16 cellular contexts compared by ENCODE assay signal in genomic region chrX:39582091-39582490, GRCh38.
DNase-seq lines count a peak whose midpoint lies in the region; ATAC-seq and TF ChIP-seq lines count a peak whose summit lies in the region.
"Had no signal": no experiment of that assay in that cellular context is flagged by ENCODE, and none has a peak within 500 bp of the region (broad histone marks: within the 10 kb centered on the region; RNA-seq: fewer than 3 reads in every experiment).

No MANE protein-coding gene starts in this region.

- CTCF ChIA-PET in RWPE1 (lab: Yijun Ruan, JAX): interaction anchor here (0.6 kb wide), 1 partner anchor 10 kb away, joined by 3 read pairs; no protein-coding TSS in a partner anchor
- CTCF ChIA-PET in CD8-positive, alpha-beta T cell (lab: Charles Lee): no interaction called here

- POLR2A ChIA-PET in RWPE1 (lab: Yijun Ruan, JAX; ENCODE audit: low non-redundant PET): no interaction called here
- POLR2A ChIA-PET in CD8-positive, alpha-beta T cell (lab: Charles Lee): no interaction called here

- H3K27me3 ChIP-seq in H9 (ENCODE audit: insufficient read depth, low read length): no peaks in the 10 kb centered on the region
- H3K27me3 ChIP-seq in CD8-positive, alpha-beta T cell (ENCODE audit: insufficient read depth, low read length): no peaks in the 10 kb centered on the region
- H3K27me3 ChIP-seq: gastroesophageal sphincter had no signal

- no peak overlapping the region for H4K91ac ChIP-seq in H9 (ENCODE audit: insufficient read length, low read depth, low read length)

- no peak for TF ChIP-seq CTCF in RWPE1 (conservative IDR thresholded peaks at IDR 0.05; ENCODE audit: low read depth)
- TF ChIP-seq CTCF in epithelial cell of proximal tubule (conservative IDR thresholded peaks at IDR 0.05; ENCODE audit: low read depth, low read length): no peak
- no peak for TF ChIP-seq CTCF in H9 (conservative IDR thresholded peaks at IDR 0.05)
- TF ChIP-seq CTCF in CD8-positive, alpha-beta T cell (IDR thresholded peaks at IDR 0.05): no peak

- no peak overlapping the region for H3K4ac ChIP-seq in H9 (ENCODE audit: low read depth, low read length)

- no peak overlapping the region for H2BK120ac ChIP-seq in H9 (ENCODE audit: low read depth, low read length, poor library complexity, severe bottlenecking)

- H2BK15ac ChIP-seq in H9 (ENCODE audit: low read depth, low read length): no peak overlapping the region

- no peak overlapping the region for H3K27ac ChIP-seq in RWPE1
- H3K27ac ChIP-seq in H9 (ENCODE audit: insufficient read length, low read depth, low read length): no peak overlapping the region
- H3K27ac ChIP-seq in CD8-positive, alpha-beta T cell (ENCODE audit: low read depth, low read length): no peak overlapping the region
- H3K27ac ChIP-seq: gastroesophageal sphincter, parathyroid adenoma, PC-9 had no signal

- H3K36me3 Mint-ChIP-seq in H9 (ENCODE audit: insufficient read depth in 1 of 3, low read depth in 3 of 3): peaks cover 0 to 5% (median 1%) of the 10 kb centered on the region in 3 experiments; a peak in 3 of 7 replicates
- H3K36me3 Mint-ChIP-seq in CD8-positive, alpha-beta T cell: no peaks in the 10 kb centered on the region
- H3K36me3 Mint-ChIP-seq: activated naive CD8-positive, alpha-beta T cell had no signal

- no peak overlapping the region for H3K9ac ChIP-seq in H9 (ENCODE audit: extremely low read depth, insufficient read length, low read length)
- H3K9ac ChIP-seq: parathyroid adenoma had no signal

- H4K20me1 ChIP-seq in H9 (ENCODE audit: control insufficient read depth, insufficient read depth, insufficient read length): no peaks in the 10 kb centered on the region

- no peak overlapping the region for H3K27ac Mint-ChIP-seq in H9
- no peak overlapping the region for H3K27ac Mint-ChIP-seq in CD8-positive, alpha-beta T cell
- H3K27ac Mint-ChIP-seq: activated naive CD8-positive, alpha-beta T cell; T-helper 1 cell treated with Interleukin-12 subunit alpha and Interleukin-12 subunit beta and Interleukin-4 antibody, amounts not matched to agents 30 μg/mL and 1 μg/mL, for 36 hours had no signal

- H3K27me3 Mint-ChIP-seq in H9 (ENCODE audit: low read depth): peaks cover 7% of the 10 kb centered on the region
- H3K27me3 Mint-ChIP-seq in CD8-positive, alpha-beta T cell (ENCODE audit: low read depth): no peaks in the 10 kb centered on the region
- H3K27me3 Mint-ChIP-seq: activated naive CD8-positive, alpha-beta T cell had no signal

- H3K4me2 ChIP-seq in H9 (ENCODE audit: insufficient read depth, insufficient read length, low read length): no peak overlapping the region
- H3K4me2 ChIP-seq: PC-9 had no signal

- H2BK12ac ChIP-seq in H9 (ENCODE audit: insufficient read length, low read depth, low read length): no peak overlapping the region

- peak; percentile 12 for DNase-seq in A172 (ENCODE audit: low spot score)
- DNase-seq in HK-2 (ENCODE audit: unreplicated experiment): peak; percentile 4
- peak; percentile 23 for DNase-seq in RWPE1 (ENCODE audit: low spot score)
- DNase-seq in epithelial cell of proximal tubule (ENCODE audit: low read depth): peak; percentile 37
- DNase-seq in H9: no peak
- no peak for DNase-seq in CD8-positive, alpha-beta T cell
- DNase-seq in NCI-H524 (lab: John Stamatoyannopoulos, UW): no peak
- no peak for DNase-seq in AML-193 (lab: John Stamatoyannopoulos, UW)
- DNase-seq: activated CD4-positive, alpha-beta T cell treated with anti-CD3 and anti-CD28 coated beads for 4 hours; DMS 273 treated with DMSO at 0.1 percent for 48 hours; NCI-H446; PC-9 had no signal

- H3K23me2 ChIP-seq in H9 (ENCODE audit: insufficient read length, low read depth, low read length, poor library complexity, severe bottlenecking): no peaks in the 10 kb centered on the region

- H3K79me1 ChIP-seq in H9 (ENCODE audit: insufficient read depth, low read depth, low read length, poor library complexity, severe bottlenecking): no peaks in the 10 kb centered on the region

- H3K18ac ChIP-seq in H9 (ENCODE audit: insufficient read length, low read depth, low read length): no peak overlapping the region

- no peaks in the 10 kb centered on the region for H3K4me1 ChIP-seq in H9 (ENCODE audit: insufficient read depth, low read length)
- H3K4me1 ChIP-seq in CD8-positive, alpha-beta T cell (ENCODE audit: insufficient read depth, low read length): peaks cover 9% of the 10 kb centered on the region
- H3K4me1 ChIP-seq: gastroesophageal sphincter, parathyroid adenoma had no signal

- H2BK5ac ChIP-seq in H9 (ENCODE audit: insufficient read length, low read length): no peak overlapping the region

- H4K8ac ChIP-seq in H9 (replicated peaks; ENCODE audit: insufficient read length, low read depth, low read length): no peak overlapping the region

- no peaks in the 10 kb centered on the region for H3K36me3 ChIP-seq in CD8-positive, alpha-beta T cell (ENCODE audit: insufficient read depth, low read length)
- H3K36me3 ChIP-seq: gastroesophageal sphincter had no signal

- intact Hi-C loops in CD8-positive, alpha-beta T cell (cut with DNase I, micrococcal nuclease): no loop called here

- no peak overlapping the region for H3K4me3 ChIP-seq in epithelial cell of proximal tubule (ENCODE audit: low read depth, low read length)
- no peak overlapping the region for H3K4me3 ChIP-seq in CD8-positive, alpha-beta T cell (ENCODE audit: low read depth, low read length)
- H3K4me3 ChIP-seq: gastroesophageal sphincter, PC-9 had no signal

- H2BK20ac ChIP-seq in H9 (ENCODE audit: low read depth, low read length, poor library complexity, severe bottlenecking): no peak overlapping the region

- no peak overlapping the region for H3T11ph ChIP-seq in H9 (ENCODE audit: low read length)

- H3K79me2 ChIP-seq in H9 (ENCODE audit: insufficient read depth, low read length): no peaks in the 10 kb centered on the region
- H3K79me2 ChIP-seq: parathyroid adenoma had no signal

- H3K4me3 Mint-ChIP-seq in H9: no peak overlapping the region
- H3K4me3 Mint-ChIP-seq in CD8-positive, alpha-beta T cell: no peak overlapping the region
- H3K4me3 Mint-ChIP-seq: activated naive CD8-positive, alpha-beta T cell; T-helper 1 cell treated with Interleukin-12 subunit alpha and Interleukin-12 subunit beta and Interleukin-4 antibody, amounts not matched to agents 30 μg/mL and 1 μg/mL, for 36 hours had no signal

- no peak overlapping the region for H3K14ac ChIP-seq in H9 (ENCODE audit: insufficient read depth, low read length)

- H3K9me3 Mint-ChIP-seq in H9: peaks cover 68 to 77% of the 10 kb centered on the region in 2 experiments
- no peaks in the 10 kb centered on the region for H3K9me3 Mint-ChIP-seq in CD8-positive, alpha-beta T cell
- H3K9me3 Mint-ChIP-seq: T-helper 1 cell treated with Interleukin-12 subunit alpha and Interleukin-12 subunit beta and Interleukin-4 antibody, amounts not matched to agents 30 μg/mL and 1 μg/mL, for 36 hours had no signal

- no CpG with 5 or more reads among the region's 3 CpGs for WGBS in H9 (ENCODE audit: extremely low coverage, insufficient read length, low lambda C conversion rate)

- no peaks in the 10 kb centered on the region for H3K9me3 ChIP-seq in H9 (ENCODE audit: control insufficient read depth, low read depth, low read length)
- H3K9me3 ChIP-seq in CD8-positive, alpha-beta T cell (ENCODE audit: low read length): no peaks in the 10 kb centered on the region
- H3K9me3 ChIP-seq: gastroesophageal sphincter had no signal

- peaks cover 9 to 10% of the 10 kb centered on the region in 2 experiments; a peak in 3 of 4 replicates for H3K4me1 Mint-ChIP-seq in H9
- peaks cover 4% of the 10 kb centered on the region for H3K4me1 Mint-ChIP-seq in CD8-positive, alpha-beta T cell (ENCODE audit: low read depth)

- no peak overlapping the region for H2AK5ac ChIP-seq in H9 (ENCODE audit: insufficient read length, low read length)

- H3K23ac ChIP-seq in H9 (ENCODE audit: insufficient read length, low read depth, low read length): no peak overlapping the region

- H4K5ac ChIP-seq in H9 (ENCODE audit: insufficient read length, low read depth, low read length): no peak overlapping the region

- ATAC-seq in CD8-positive, alpha-beta T cell: no peak
- ATAC-seq: gastroesophageal sphincter had no signal

- no peak overlapping the region for H3K56ac ChIP-seq in H9 (ENCODE audit: insufficient read length, low read depth, low read length)

- H2AFZ ChIP-seq in H9 (ENCODE audit: low read length): no peak overlapping the region
- H2AFZ ChIP-seq: parathyroid adenoma, PC-9 had no signal

Comparison
In these comparisons a context has a peak if more than half of its experiments do, and no peak if none do; other contexts are left out.
1. DNase-seq: peak in A172 (single experiment), HK-2 (single experiment), RWPE1 (single experiment) and epithelial cell of proximal tubule (single experiment); none in H9 (single experiment), CD8-positive, alpha-beta T cell (0 of 7), NCI-H524 (0 of 2) and AML-193 (0 of 2).